ENCODE assay signal across 9 cellular contexts in the genomic region with DNA sequence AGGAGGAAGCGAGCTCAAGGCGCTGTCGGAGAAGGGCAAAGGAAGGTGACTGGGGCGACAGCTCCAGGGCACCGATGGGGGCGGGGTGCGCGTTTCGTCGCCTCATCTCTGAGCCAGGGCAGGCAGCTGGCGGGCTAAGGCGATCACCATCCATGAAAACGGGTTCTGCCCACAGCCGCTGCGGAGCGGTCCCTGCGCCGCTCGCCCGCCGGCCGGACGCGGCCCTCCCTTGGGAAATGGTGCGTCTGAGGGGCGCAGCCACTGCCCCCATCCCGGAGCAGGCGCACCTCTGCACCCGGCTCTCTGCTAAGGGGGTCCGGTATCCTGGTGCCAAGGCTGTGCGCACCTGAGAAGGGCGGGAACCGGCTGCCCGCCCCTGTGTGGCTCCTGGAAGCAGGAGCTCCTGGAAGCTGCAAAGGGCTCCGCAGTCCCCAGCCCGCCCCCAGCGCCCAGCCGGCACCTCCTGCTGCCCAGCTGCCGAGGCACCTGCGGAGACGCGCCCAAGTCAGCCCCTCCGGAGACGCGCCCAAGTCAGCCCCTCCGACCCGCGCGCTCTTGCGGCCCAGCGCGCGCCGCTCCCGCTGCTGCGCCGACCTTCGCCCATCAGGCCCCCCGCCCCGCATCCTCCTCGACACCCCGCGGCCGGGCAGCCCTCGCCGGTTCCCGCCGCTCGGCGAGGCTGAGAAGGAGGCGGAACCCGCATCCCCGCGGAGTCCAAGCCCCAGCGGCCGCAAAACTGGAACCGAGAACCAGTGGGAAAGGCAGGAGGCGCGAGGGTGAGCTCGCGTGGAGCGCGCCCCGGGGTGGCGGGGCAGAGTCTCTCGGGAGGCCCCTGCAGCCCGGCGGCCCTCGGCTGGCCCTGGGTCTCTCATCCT. TPM values are rescaled to one million over a fixed set of nuclear protein-coding genes. Genes with fewer than 3 reads are reported as not detected.
DNase-seq lines count a peak whose midpoint lies in the region; TF ChIP-seq lines count a peak whose summit lies in the region.
"Had no signal": no experiment of that assay in that cellular context is flagged by ENCODE, and none has a peak within 500 bp of the region (broad histone marks: within the 10 kb centered on the region; RNA-seq: fewer than 3 reads in every experiment).

No MANE protein-coding gene starts in this region.

- peak overlapping the region; percentile 10 for H3K4me3 ChIP-seq in lower leg skin (ENCODE audit: low read depth, poor library complexity, severe bottlenecking)
- peak overlapping the region; percentile 27 to 31 for H3K4me3 ChIP-seq in vagina

- peaks cover 17% of the 10 kb centered on the region for H3K4me1 ChIP-seq in vagina

- no peak for TF ChIP-seq CTCF in brain (conservative IDR thresholded peaks at IDR 0.05)
- no peak for TF ChIP-seq CTCF in lower leg skin (IDR thresholded peaks at IDR 0.05)
- no peak for TF ChIP-seq CTCF in vagina (IDR thresholded peaks at IDR 0.05)

- no peak overlapping the region for H3K27ac ChIP-seq in vagina

- DNase-seq in stimulated activated CD4-positive, alpha-beta T cell treated with anti-CD3 and anti-CD28 coated beads, Interleukin-15, amount 100 ng/mL, for 24 hours: peak; percentile 22
- DNase-seq in stimulated activated CD4-positive, alpha-beta T cell treated with anti-CD3 and anti-CD28 coated beads, Interleukin-4, amount 100 ng/mL, for 24 hours: no peak
- no peak for DNase-seq in lower leg skin (ENCODE audit: low spot score in 2 of 2)
- no peak for DNase-seq in vagina (ENCODE audit: extremely low spot score in 2 of 2)
- no peak for DNase-seq in globus pallidus (ENCODE audit: low spot score)
- DNase-seq in activated CD4-positive, alpha-beta T cell treated with anti-CD3 and anti-CD28 coated beads for 4 hours: no peak
- no peak for DNase-seq in medulla oblongata (ENCODE audit: extremely low spot score)
- DNase-seq: Kasumi-1 had no signal

- peaks cover 0 to 16% (median 5%) of the 10 kb centered on the region in 5 experiments for H3K9me3 Mint-ChIP-seq in brain

- no peaks in the 10 kb centered on the region for H3K36me3 ChIP-seq in vagina

- H3K27me3 Mint-ChIP-seq in brain: peaks cover 68% of the 10 kb centered on the region

- WGBS in lower leg skin, 2 donors: 1 to 7% methylated on average over 8 to 55 of the region's 89 CpGs

- no peak overlapping the region for H3K27ac Mint-ChIP-seq in brain

- intact Hi-C loops in lower leg skin (cut with DNase I; ENCODE audit: low total_unique reads) (no loop called here), vagina (cut with DNase I) (no loop called here)

- H3K4me1 Mint-ChIP-seq in brain: peaks cover 4% of the 10 kb centered on the region

- H3K27me3 ChIP-seq in vagina: no peaks in the 10 kb centered on the region

- peak overlapping the region; percentile 53 to 88 (median 75) for H3K4me3 Mint-ChIP-seq in brain

- H3K9me3 ChIP-seq in vagina: no peaks in the 10 kb centered on the region

- H3K36me3 Mint-ChIP-seq in brain: no peaks in the 10 kb centered on the region

- TF ChIP-seq POLR2A in lower leg skin (IDR thresholded peaks at IDR 0.05): no peak
- TF ChIP-seq POLR2A in vagina (IDR thresholded peaks at IDR 0.05): no peak

RNA-seq across cellular contexts. Expression of gene ANKRD34B, which starts 0.8 kb away (rescaled TPM):
- 0.20 TPM for polyA plus RNA-seq in brain (ENCODE audit: insufficient read depth, low read depth, low replicate concordance)
- total RNA-seq in lower leg skin (not detected), vagina (not detected)
